Comparison of ENCODE assay signal across 8 cellular contexts in genomic region chr5:38420691-38421395, GRCh38.
DNase-seq lines count a peak whose midpoint lies in the region; ATAC-seq and TF ChIP-seq lines count a peak whose summit lies in the region.

No MANE protein-coding gene starts in this region.

- peaks cover 16 to 42% of the 10 kb centered on the region in 2 donors for H3K27me3 Mint-ChIP-seq in natural killer cell (ENCODE audit: low read depth in 2 of 2)
- H3K27me3 Mint-ChIP-seq in natural killer cell treated with Interleukin-12 subunit alpha and Interleukin-12 subunit beta and Interleukin-15 and Interleukin-18, amount 100 ng/mL, for 72 hours: peaks cover 16 to 32% of the 10 kb centered on the region in 2 donors

- H3K9ac ChIP-seq in Karpas-422 (ENCODE audit: low read length): no peak overlapping the region

- H3K27ac ChIP-seq in Karpas-422 (ENCODE audit: low read length) (no peak overlapping the region), coronary artery (no peak overlapping the region), suprapubic skin (no peak overlapping the region)

- H3K4me1 Mint-ChIP-seq in natural killer cell: no peaks in the 10 kb centered on the region
- no peaks in the 10 kb centered on the region for H3K4me1 Mint-ChIP-seq in natural killer cell treated with Interleukin-12 subunit alpha and Interleukin-12 subunit beta and Interleukin-15 and Interleukin-18, amount 100 ng/mL, for 72 hours (ENCODE audit: low read depth in 2 of 2)

- no peak for DNase-seq in natural killer cell
- DNase-seq in natural killer cell treated with Interleukin-12 subunit alpha and Interleukin-12 subunit beta and Interleukin-15 and Interleukin-18, amount 100 ng/mL, for 72 hours (ENCODE audit: low spot score): no peak
- peak; percentile 70 for DNase-seq in Karpas-422
- DNase-seq in RPMI8226: peak; percentile 54
- DNase-seq in coronary artery (ENCODE audit: low spot score): no peak
- peak; percentile 30 to 87 for DNase-seq in lower leg skin (ENCODE audit: low spot score in 2 of 2)
- DNase-seq in suprapubic skin (ENCODE audit: low spot score in 2 of 2): no peak
- no peak for DNase-seq in NK-92 (lab: John Stamatoyannopoulos, UW; ENCODE audit: unreplicated experiment)

- H3K9me3 ChIP-seq in Karpas-422 (ENCODE audit: low read length) (no peaks in the 10 kb centered on the region), suprapubic skin (no peaks in the 10 kb centered on the region)

- no peak overlapping the region for H3K4me3 ChIP-seq in Karpas-422 (ENCODE audit: low read length)
- H3K4me3 ChIP-seq in coronary artery: no peak overlapping the region
- H3K4me3 ChIP-seq in lower leg skin (ENCODE audit: low read depth, poor library complexity, severe bottlenecking): no peak overlapping the region
- H3K4me3 ChIP-seq in suprapubic skin: no peak overlapping the region

- ATAC-seq in natural killer cell: peak in 1 of 3 donors; percentile 38
- ATAC-seq in natural killer cell treated with Interleukin-12 subunit alpha and Interleukin-12 subunit beta and Interleukin-15 and Interleukin-18, amount 100 ng/mL, for 72 hours: no peak

- H2AFZ ChIP-seq in Karpas-422 (ENCODE audit: low read length): no peak overlapping the region

- peak; percentile 42 for TF ChIP-seq CTCF in natural killer cell (IDR thresholded peaks at IDR 0.05)
- peak; percentile 66 for TF ChIP-seq CTCF in coronary artery (IDR thresholded peaks at IDR 0.05)
- no peak for TF ChIP-seq CTCF in lower leg skin (IDR thresholded peaks at IDR 0.05)
- peak; percentile 40 to 68 for TF ChIP-seq CTCF in suprapubic skin (IDR thresholded peaks at IDR 0.05)

- H3K9me2 ChIP-seq in Karpas-422 (replicated peaks; ENCODE audit: insufficient read depth, low read length): no peaks in the 10 kb centered on the region

- intact Hi-C loops in natural killer cell (cut with micrococcal nuclease): no loop called here
- intact Hi-C loops in lower leg skin (cut with DNase I; ENCODE audit: low total_unique reads): no loop called here

- H3K4me2 ChIP-seq in Karpas-422 (ENCODE audit: low read depth, low read length, poor library complexity, severe bottlenecking): no peak overlapping the region

- WGBS in lower leg skin, 2 donors: 39 to 46% methylated on average over 6 of the region's 6 CpGs
- 50% methylated on average over 6 of the region's 6 CpGs for WGBS in suprapubic skin

- no peaks in the 10 kb centered on the region for H4K20me1 ChIP-seq in Karpas-422 (ENCODE audit: insufficient read depth, low read depth, low read length)

- H3K79me2 ChIP-seq in Karpas-422 (ENCODE audit: low read length): no peaks in the 10 kb centered on the region

- TF ChIP-seq EP300 in suprapubic skin (IDR thresholded peaks at IDR 0.05): no peak

- TF ChIP-seq POLR2A in lower leg skin (IDR thresholded peaks at IDR 0.05): no peak
- no peak for TF ChIP-seq POLR2A in suprapubic skin (IDR thresholded peaks at IDR 0.05)

- H3K36me3 ChIP-seq in Karpas-422 (ENCODE audit: insufficient read depth, low read length): no peaks in the 10 kb centered on the region
- no peaks in the 10 kb centered on the region for H3K36me3 ChIP-seq in suprapubic skin

- no peaks in the 10 kb centered on the region for H3K36me3 Mint-ChIP-seq in natural killer cell
- no peaks in the 10 kb centered on the region for H3K36me3 Mint-ChIP-seq in natural killer cell treated with Interleukin-12 subunit alpha and Interleukin-12 subunit beta and Interleukin-15 and Interleukin-18, amount 100 ng/mL, for 72 hours

- H3K9me3 Mint-ChIP-seq in natural killer cell: no peaks in the 10 kb centered on the region
- no peaks in the 10 kb centered on the region for H3K9me3 Mint-ChIP-seq in natural killer cell treated with Interleukin-12 subunit alpha and Interleukin-12 subunit beta and Interleukin-15 and Interleukin-18, amount 100 ng/mL, for 72 hours

- no peak overlapping the region for H3K27ac Mint-ChIP-seq in natural killer cell
- no peak overlapping the region for H3K27ac Mint-ChIP-seq in natural killer cell treated with Interleukin-12 subunit alpha and Interleukin-12 subunit beta and Interleukin-15 and Interleukin-18, amount 100 ng/mL, for 72 hours

- no peak overlapping the region for H3K4me3 Mint-ChIP-seq in natural killer cell
- no peak overlapping the region for H3K4me3 Mint-ChIP-seq in natural killer cell treated with Interleukin-12 subunit alpha and Interleukin-12 subunit beta and Interleukin-15 and Interleukin-18, amount 100 ng/mL, for 72 hours

- H3K27me3 ChIP-seq in Karpas-422 (ENCODE audit: low read length) (no peaks in the 10 kb centered on the region), suprapubic skin (peaks cover 4% of the 10 kb centered on the region)

- no peaks in the 10 kb centered on the region for H3K4me1 ChIP-seq in Karpas-422 (ENCODE audit: low read length)
- no peaks in the 10 kb centered on the region for H3K4me1 ChIP-seq in suprapubic skin

Comparison
In these comparisons a context has a peak if more than half of its experiments do, and no peak if none do; other contexts are left out.
1. DNase-seq: peak in Karpas-422 (single experiment), RPMI8226 (single experiment) and lower leg skin (2 of 2); none in natural killer cell (single experiment), natural killer cell treated with Interleukin-12 subunit alpha and Interleukin-12 subunit beta and Interleukin-15 and Interleukin-18, amount 100 ng/mL, for 72 hours (single experiment), coronary artery (single experiment), suprapubic skin (0 of 2) and NK-92 (single experiment).
2. CTCF ChIP-seq: peak in natural killer cell (single experiment), coronary artery (single experiment) and suprapubic skin (2 of 2); none in lower leg skin (0 of 3).